11 cellular contexts compared by ENCODE assay signal in the genomic region with DNA sequence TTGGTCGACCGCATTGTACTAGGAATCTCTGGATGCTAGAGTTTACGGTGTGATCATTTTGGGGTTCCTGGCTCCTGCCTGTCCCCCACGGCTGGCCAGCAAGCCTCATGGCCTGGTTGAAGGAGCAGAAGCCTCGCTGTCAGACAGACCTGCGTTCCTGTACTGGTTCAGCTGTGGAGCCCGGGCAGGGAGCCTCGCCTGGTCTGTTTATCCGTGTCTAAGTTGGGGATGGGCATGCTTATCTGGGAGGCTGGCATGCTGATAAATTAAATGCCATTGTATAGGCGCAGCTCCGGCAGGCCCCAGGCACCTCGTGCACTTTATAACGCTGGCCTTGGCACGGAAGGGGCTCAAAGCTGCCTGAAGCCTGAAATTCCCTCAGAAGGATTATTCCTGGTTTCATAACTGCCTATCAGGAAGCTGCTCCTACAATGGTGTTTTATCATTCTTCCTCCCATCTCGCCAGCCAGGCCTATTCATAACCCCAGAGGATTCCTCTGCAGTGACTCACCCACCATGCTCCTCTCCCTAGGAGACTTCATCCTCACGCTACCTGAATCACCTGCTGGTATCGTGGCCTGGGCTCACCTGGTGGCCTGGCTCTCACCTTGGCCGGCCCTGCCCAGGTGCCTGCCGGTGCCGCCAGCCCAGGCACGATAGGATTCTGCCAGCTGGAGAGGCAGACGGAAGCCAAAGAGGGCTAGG.
DNase-seq lines count a peak whose midpoint lies in the region; ATAC-seq and TF ChIP-seq lines count a peak whose summit lies in the region.
"Had no signal": no experiment of that assay in that cellular context is flagged by ENCODE, and none has a peak within 500 bp of the region (broad histone marks: within the 10 kb centered on the region; RNA-seq: fewer than 3 reads in every experiment).

No MANE protein-coding gene starts in this region.

- TF ChIP-seq POLR2A in uterus (IDR thresholded peaks at IDR 0.05): no peak

- H4K20me1 ChIP-seq in neural progenitor cell (ENCODE audit: low read depth): no peaks in the 10 kb centered on the region

- H3K9me3 Mint-ChIP-seq in activated CD8-positive, alpha-beta memory T cell treated with anti-CD3 and anti-CD28 coated beads, Interleukin-2, amount 10 ng/mL, durations not matched to agents 7 days and 5 days (ENCODE audit: low read depth): peaks cover 10% of the 10 kb centered on the region
- H3K9me3 Mint-ChIP-seq in MCF 10A (ENCODE audit: unreplicated experiment): peaks cover 20% of the 10 kb centered on the region
- H3K9me3 Mint-ChIP-seq in neural progenitor cell: peaks cover 18% of the 10 kb centered on the region

- intact Hi-C loops in MCF 10A (cut with micrococcal nuclease): loop anchor here (1.0 kb wide), 1 partner anchor 8 kb away; no protein-coding TSS in a partner anchor
- intact Hi-C loops in left lung (cut with DNase I): no loop called here
- intact Hi-C loops in uterus (cut with DNase I; ENCODE audit: low total_unique reads): no loop called here

- H3K4me3 ChIP-seq in left lung (no peak overlapping the region), uterus (no peak overlapping the region), neural progenitor cell (no peak overlapping the region)

- H3K36me3 Mint-ChIP-seq in activated CD8-positive, alpha-beta memory T cell treated with anti-CD3 and anti-CD28 coated beads, Interleukin-2, amount 10 ng/mL, durations not matched to agents 7 days and 5 days: no peaks in the 10 kb centered on the region
- H3K36me3 Mint-ChIP-seq in MCF 10A (ENCODE audit: insufficient read depth, unreplicated experiment) (peaks cover 12% of the 10 kb centered on the region), neural progenitor cell (peaks cover 4% of the 10 kb centered on the region)

- no peak overlapping the region for H3K4me3 Mint-ChIP-seq in activated CD8-positive, alpha-beta memory T cell treated with anti-CD3 and anti-CD28 coated beads, Interleukin-2, amount 10 ng/mL, durations not matched to agents 7 days and 5 days
- no peak overlapping the region for H3K4me3 Mint-ChIP-seq in MCF 10A (ENCODE audit: unreplicated experiment)
- no peak overlapping the region for H3K4me3 Mint-ChIP-seq in neural progenitor cell
- H3K4me3 Mint-ChIP-seq: WTC11 had no signal

- H3K9ac ChIP-seq in neural progenitor cell: no peak overlapping the region

- ATAC-seq in activated CD8-positive, alpha-beta memory T cell treated with anti-CD3 and anti-CD28 coated beads, Interleukin-2, amount 10 ng/mL, durations not matched to agents 7 days and 5 days: no peak
- peak; percentile 39 for ATAC-seq in left lung
- ATAC-seq: WTC11 had no signal

- H3K79me2 ChIP-seq in neural progenitor cell (ENCODE audit: low read depth): no peaks in the 10 kb centered on the region

- no peak overlapping the region for H2AFZ ChIP-seq in neural progenitor cell (replicated peaks)

- H3K27ac Mint-ChIP-seq in activated CD8-positive, alpha-beta memory T cell treated with anti-CD3 and anti-CD28 coated beads, Interleukin-2, amount 10 ng/mL, durations not matched to agents 7 days and 5 days: no peak overlapping the region
- H3K27ac Mint-ChIP-seq in MCF 10A (ENCODE audit: low read depth, unreplicated experiment) (peak overlapping the region; percentile 76), neural progenitor cell (no peak overlapping the region)
- H3K27ac Mint-ChIP-seq: WTC11 had no signal

- no peaks in the 10 kb centered on the region for H3K27me3 ChIP-seq in left lung
- no peaks in the 10 kb centered on the region for H3K27me3 ChIP-seq in uterus
- H3K27me3 ChIP-seq in neural progenitor cell: no peaks in the 10 kb centered on the region

- TF ChIP-seq CTCF in MCF 10A (IDR thresholded peaks at IDR 0.05; ENCODE audit: unreplicated experiment) (no peak), left lung (IDR thresholded peaks at IDR 0.05) (no peak), uterus (IDR thresholded peaks at IDR 0.05) (no peak), neural progenitor cell (IDR thresholded peaks at IDR 0.05) (no peak)

- H3F3A ChIP-seq in neural progenitor cell (ENCODE audit: low read depth): no peaks in the 10 kb centered on the region

- H3K4me1 Mint-ChIP-seq in activated CD8-positive, alpha-beta memory T cell treated with anti-CD3 and anti-CD28 coated beads, Interleukin-2, amount 10 ng/mL, durations not matched to agents 7 days and 5 days: no peaks in the 10 kb centered on the region
- H3K4me1 Mint-ChIP-seq in MCF 10A (ENCODE audit: insufficient read depth, unreplicated experiment): peaks cover 15% of the 10 kb centered on the region
- peaks cover 10% of the 10 kb centered on the region for H3K4me1 Mint-ChIP-seq in neural progenitor cell
- H3K4me1 Mint-ChIP-seq: WTC11 had no signal

- no peak overlapping the region for H3K4me2 ChIP-seq in neural progenitor cell

- H3K4me1 ChIP-seq in left lung (peaks cover 4 to 5% of the 10 kb centered on the region in 2 donors), uterus (no peaks in the 10 kb centered on the region), neural progenitor cell (no peaks in the 10 kb centered on the region)

- H3K9me3 ChIP-seq in left lung (no peaks in the 10 kb centered on the region), uterus (no peaks in the 10 kb centered on the region), neural progenitor cell (ENCODE audit: low read depth) (no peaks in the 10 kb centered on the region)

- H3K27ac ChIP-seq in left lung (no peak overlapping the region), uterus (peak overlapping the region in 1 of 2 donors; percentile 48), neural progenitor cell (no peak overlapping the region)

- H3K36me3 ChIP-seq in left lung (no peaks in the 10 kb centered on the region), uterus (no peaks in the 10 kb centered on the region), neural progenitor cell (no peaks in the 10 kb centered on the region)

- peak; percentile 36 for DNase-seq in activated CD8-positive, alpha-beta memory T cell treated with anti-CD3 and anti-CD28 coated beads, Interleukin-2, amount 50 U/mL, for 48 hours
- DNase-seq in activated CD8-positive, alpha-beta memory T cell treated with anti-CD3 and anti-CD28 coated beads, Interleukin-2, amount 10 ng/mL, durations not matched to agents 7 days and 5 days: no peak
- DNase-seq in MCF 10A (ENCODE audit: unreplicated experiment): peak; percentile 98
- no peak for DNase-seq in left lung
- peak; percentile 15 to 27 for DNase-seq in uterus
- no peak for DNase-seq in NCI-H187 (lab: John Stamatoyannopoulos, UW)
- DNase-seq in stimulated activated CD8-positive, alpha-beta memory T cell treated with anti-CD3 and anti-CD28 coated beads, Interleukin-4, amount 100 ng/mL, for 48 hours: no peak
- no peak for DNase-seq in neural progenitor cell (ENCODE audit: low spot score)
- DNase-seq: NCI-H2171; stimulated activated CD4-positive, alpha-beta T cell treated with anti-CD3 and anti-CD28 coated beads, Interleukin-15, amount 100 ng/mL, for 24 hours had no signal

- CTCF ChIA-PET in activated CD8-positive, alpha-beta memory T cell treated with anti-CD3 and anti-CD28 coated beads, Interleukin-2, amount 10 ng/mL, durations not matched to agents 7 days and 5 days (lab: Charles Lee): no interaction called here
- CTCF ChIA-PET in MCF 10A (lab: Yijun Ruan, JAX): interaction anchor here (0.6 to 1.3 kb wide), 2 partner anchors 9 to 160 kb away, joined by 3 to 7 read pairs; no protein-coding TSS in a partner anchor

- H3K27me3 Mint-ChIP-seq in activated CD8-positive, alpha-beta memory T cell treated with anti-CD3 and anti-CD28 coated beads, Interleukin-2, amount 10 ng/mL, durations not matched to agents 7 days and 5 days: peaks cover 7% of the 10 kb centered on the region
- no peaks in the 10 kb centered on the region for H3K27me3 Mint-ChIP-seq in MCF 10A (ENCODE audit: insufficient read depth, unreplicated experiment)
- H3K27me3 Mint-ChIP-seq in neural progenitor cell (ENCODE audit: insufficient read depth, low read depth): peaks cover 18% of the 10 kb centered on the region

- POLR2A ChIA-PET in MCF 10A (lab: Yijun Ruan, JAX): interaction anchor here (0.6 to 3.5 kb wide), 12 partner anchors 9 to 748 kb away, joined by 3 to 35 read pairs (median 3); no protein-coding TSS in a partner anchor

- no TSS peak for BruUV-seq in MCF 10A (replicated peaks; lab: Mats Ljungman, UMichigan)

Comparison
In these comparisons a context has a peak if more than half of its experiments do, and no peak if none do; other contexts are left out.
1. DNase-seq: peak in activated CD8-positive, alpha-beta memory T cell treated with anti-CD3 and anti-CD28 coated beads, Interleukin-2, amount 50 U/mL, for 48 hours (single experiment), MCF 10A (single experiment) and uterus (2 of 2); none in activated CD8-positive, alpha-beta memory T cell treated with anti-CD3 and anti-CD28 coated beads, Interleukin-2, amount 10 ng/mL, durations not matched to agents 7 days and 5 days (single experiment), left lung (0 of 2), NCI-H187 (0 of 2), stimulated activated CD8-positive, alpha-beta memory T cell treated with anti-CD3 and anti-CD28 coated beads, Interleukin-4, amount 100 ng/mL, for 48 hours (single experiment) and neural progenitor cell (single experiment).